In genomic region chr13:41487222-41487621, GRCh38 we compare ENCODE assay signal across 25 cellular contexts. TPM values are rescaled to one million over a fixed set of nuclear protein-coding genes. Genes with fewer than 3 reads are reported as not detected.
"Had no signal": no experiment of that assay in that cellular context is flagged by ENCODE, and none has a peak within 500 bp of the region (broad histone marks: within the 10 kb centered on the region; RNA-seq: fewer than 3 reads in every experiment).

No MANE protein-coding gene starts in this region.

- ATAC-seq: activated T-cell treated with anti-CD3 and anti-CD28 coated beads, Interleukin-2, amount 50 U/mL, for 72 hours; SK-N-SH treated with all-trans-retinoic acid at 6 μM for 48 hours had no signal

- H3K4me1 Mint-ChIP-seq: brain had no signal

- FAIRE-seq: astrocyte had no signal

- H3K36me3 ChIP-seq: cardiac muscle cell, MG63, Peyer's patch, SJCRH30 had no signal

- H3K4me3 ChIP-seq: cardiac muscle cell, MG63, Peyer's patch, SJCRH30 had no signal

- H3K27ac Mint-ChIP-seq: activated B cell treated with CpG ODN at 0.5 μM for 24 hours; activated CD4-positive, alpha-beta memory T cell treated with anti-CD3 and anti-CD28 coated beads, Interleukin-2, amount 10 ng/mL, durations not matched to agents 7 days and 5 days; brain had no signal

- H3K27ac ChIP-seq: cardiac muscle cell, Peyer's patch, RWPE1, SJCRH30 had no signal

- H3K27me3 Mint-ChIP-seq: activated B cell treated with CpG ODN at 0.5 μM for 24 hours; activated CD4-positive, alpha-beta memory T cell treated with anti-CD3 and anti-CD28 coated beads, Interleukin-2, amount 10 ng/mL, durations not matched to agents 7 days and 5 days had no signal

- H3K4me1 ChIP-seq: SJCRH30 had no signal

- H3K9me3 ChIP-seq: Peyer's patch, SJCRH30 had no signal

- H3K4me3 Mint-ChIP-seq: activated B cell treated with CpG ODN at 0.5 μM for 24 hours; activated CD4-positive, alpha-beta memory T cell treated with anti-CD3 and anti-CD28 coated beads, Interleukin-2, amount 10 ng/mL, durations not matched to agents 7 days and 5 days; brain; T-helper 1 cell treated with Interleukin-12 subunit alpha and Interleukin-12 subunit beta and Interleukin-4 antibody, amounts not matched to agents 30 μg/mL and 1 μg/mL, for 36 hours had no signal

- H3K27me3 ChIP-seq: cardiac muscle cell, MG63, Peyer's patch, SJCRH30 had no signal

- DNase-seq: activated B cell treated with CpG ODN at 0.5 μM for 24 hours; activated CD4-positive, alpha-beta memory T cell treated with anti-CD3 and anti-CD28 coated beads, Interleukin-2, amount 10 ng/mL, durations not matched to agents 7 days and 5 days; activated CD4-positive, alpha-beta T cell treated with anti-CD3 and anti-CD28 coated beads for 1 hour; activated CD4-positive, alpha-beta T cell treated with anti-CD3 and anti-CD28 coated beads, Interleukin-2, amount 50 U/mL, for 1 hour; activated naive CD4-positive, alpha-beta T cell treated with anti-CD3 and anti-CD28 coated beads, Interleukin-2, amount 50 U/mL, for 16 hours; activated T-cell treated with anti-CD3 and anti-CD28 coated beads, Interleukin-2, amount 50 U/mL, for 72 hours; amygdala; MG63; MV-4-11; NCI-H1092 treated with DMSO at 0.1 percent for 48 hours; NCI-H1417 treated with DMSO at 0.1 percent for 48 hours; NCI-H1694; NCI-H2029; NCI-H345; NCI-H510A; NCI-H69; Peyer's patch; Right ventricle myocardium superior; SJCRH30 had no signal

- H3K36me3 Mint-ChIP-seq: brain had no signal

RNA-seq across cellular contexts. Expression of gene RGCC, which starts 29.9 kb away (rescaled TPM):
- total RNA-seq: cardiac muscle cell, SJCRH30 had no signal
- polyA plus RNA-seq: cardiac muscle cell had no signal
